ENCODE assay signal across 25 cellular contexts in the genomic region with DNA sequence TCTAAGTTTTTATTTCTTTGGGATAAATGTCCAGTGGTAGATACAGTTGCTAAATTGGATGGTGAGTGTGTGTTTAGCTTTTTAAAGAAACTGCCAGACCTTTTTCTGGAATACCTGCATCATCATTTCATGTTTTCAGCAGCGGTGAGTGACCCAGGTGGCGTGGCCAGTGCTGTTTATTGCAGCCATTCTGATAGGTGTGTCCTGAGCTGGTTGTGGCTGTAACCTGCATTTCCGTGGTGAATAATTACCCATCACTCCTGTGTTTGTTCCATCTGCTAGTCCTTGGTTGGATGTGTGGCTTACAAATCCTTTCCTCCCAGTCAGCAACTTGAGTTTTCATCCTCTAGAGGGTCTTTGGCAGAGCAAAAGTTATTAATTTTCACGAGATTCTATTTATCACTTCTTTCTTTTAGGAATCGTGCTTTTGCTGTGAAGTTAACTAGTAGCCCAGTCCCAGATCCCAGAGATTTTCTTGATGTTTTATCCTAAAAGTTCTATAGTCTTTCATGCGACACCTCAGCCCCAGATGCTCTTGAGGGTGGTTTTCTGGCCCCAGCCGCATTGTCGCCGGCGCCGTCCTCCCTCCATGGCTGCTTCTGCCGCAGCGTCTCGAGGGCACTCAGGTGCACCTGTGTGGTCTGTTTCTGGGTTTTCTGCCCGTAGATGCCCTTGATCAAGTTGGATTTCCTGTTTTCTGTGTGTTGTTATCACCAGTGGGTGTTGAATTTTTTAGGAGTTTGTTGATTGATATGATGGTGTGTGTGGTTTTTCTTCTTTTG.
"Had no signal": no experiment of that assay in that cellular context is flagged by ENCODE, and none has a peak within 500 bp of the region (broad histone marks: within the 10 kb centered on the region; RNA-seq: fewer than 3 reads in every experiment).

No MANE protein-coding gene starts in this region.

- H3K27me3 ChIP-seq: adrenal gland, ascending aorta, brain microvascular endothelial cell, heart right ventricle, tibial nerve, vagina had no signal

- H3K9me3 ChIP-seq: adrenal gland, ascending aorta, SK-N-SH, vagina had no signal

- H3K27ac ChIP-seq: adrenal gland, ascending aorta, brain microvascular endothelial cell, epithelial cell of prostate, heart right ventricle, parathyroid adenoma, tibial nerve, vagina had no signal

- ATAC-seq: heart right ventricle; left lobe of liver; stimulated activated naive CD8-positive, alpha-beta T cell treated with anti-CD3 and anti-CD28 coated beads, Interleukin-15, amount 100 ng/mL, for 72 hours had no signal

- H3K27ac Mint-ChIP-seq: activated CD4-positive, alpha-beta memory T cell treated with anti-CD3 and anti-CD28 coated beads, Interleukin-2, amount 10 ng/mL, durations not matched to agents 7 days and 5 days; activated CD4-positive, alpha-beta T cell treated with anti-CD3 and anti-CD28 coated beads, Interleukin-2, amount 10 ng/mL, durations not matched to agents 24 days and 14 days; mesothelial cell of epicardium; stimulated activated naive CD8-positive, alpha-beta T cell treated with anti-CD3 and anti-CD28 coated beads, Interleukin-15, amount 100 ng/mL, for 72 hours had no signal

- H3K9me3 Mint-ChIP-seq: activated T-cell treated with anti-CD3 and anti-CD28 coated beads, Interleukin-2, amount 50 U/mL, for 24 hours; mesothelial cell of epicardium; stimulated activated naive CD8-positive, alpha-beta T cell treated with anti-CD3 and anti-CD28 coated beads, Interleukin-15, amount 100 ng/mL, for 72 hours had no signal

- H3K4me3 Mint-ChIP-seq: activated CD4-positive, alpha-beta memory T cell treated with anti-CD3 and anti-CD28 coated beads, Interleukin-2, amount 10 ng/mL, durations not matched to agents 7 days and 5 days; activated CD4-positive, alpha-beta T cell treated with anti-CD3 and anti-CD28 coated beads, Interleukin-2, amount 10 ng/mL, durations not matched to agents 24 days and 14 days; activated T-cell treated with anti-CD3 and anti-CD28 coated beads, Interleukin-2, amount 50 U/mL, for 24 hours; mesothelial cell of epicardium; stimulated activated naive CD8-positive, alpha-beta T cell treated with anti-CD3 and anti-CD28 coated beads, Interleukin-15, amount 100 ng/mL, for 72 hours had no signal

- H3K4me1 ChIP-seq: adrenal gland, ascending aorta, heart right ventricle, parathyroid adenoma, tibial nerve, vagina had no signal

- H3K9ac ChIP-seq: parathyroid adenoma, SK-N-SH had no signal

- H3K4me3 ChIP-seq: adrenal gland, ascending aorta, heart right ventricle, lung, tibial nerve, vagina had no signal

- H3K4me1 Mint-ChIP-seq: activated CD4-positive, alpha-beta memory T cell treated with anti-CD3 and anti-CD28 coated beads, Interleukin-2, amount 10 ng/mL, durations not matched to agents 7 days and 5 days; mesothelial cell of epicardium had no signal

- H3K27me3 Mint-ChIP-seq: activated CD4-positive, alpha-beta memory T cell treated with anti-CD3 and anti-CD28 coated beads, Interleukin-2, amount 10 ng/mL, durations not matched to agents 7 days and 5 days; activated CD4-positive, alpha-beta T cell treated with anti-CD3 and anti-CD28 coated beads, Interleukin-2, amount 10 ng/mL, durations not matched to agents 24 days and 14 days; activated T-cell treated with anti-CD3 and anti-CD28 coated beads, Interleukin-2, amount 50 U/mL, for 24 hours; stimulated activated naive CD8-positive, alpha-beta T cell treated with anti-CD3 and anti-CD28 coated beads, Interleukin-15, amount 100 ng/mL, for 72 hours had no signal

- DNase-seq: activated CD4-positive, alpha-beta memory T cell treated with anti-CD3 and anti-CD28 coated beads, Interleukin-2, amount 10 ng/mL, durations not matched to agents 7 days and 5 days; activated CD4-positive, alpha-beta T cell treated with anti-CD3 and anti-CD28 coated beads, Interleukin-2, amount 10 ng/mL, durations not matched to agents 24 days and 14 days; activated naive CD4-positive, alpha-beta T cell treated with Interleukin-2 at 50 U/mL for 16 hours; activated T-cell treated with anti-CD3 and anti-CD28 coated beads, Interleukin-2, amount 50 U/mL, for 24 hours; adrenal gland; brain microvascular endothelial cell; caudate nucleus; dermis blood vessel endothelial cell; effector memory CD4-positive, alpha-beta T cell; heart right ventricle; kidney; nucleus accumbens; right cardiac atrium; SK-N-SH; stimulated activated CD4-positive, alpha-beta T cell treated with anti-CD3 and anti-CD28 coated beads, Interleukin-12 subunit alpha, Interleukin-12 subunit beta, amount 100 ng/mL, for 4 hours; stimulated activated CD4-positive, alpha-beta T cell treated with anti-CD3 and anti-CD28 coated beads, Interleukin-4, amount 100 ng/mL, for 4 hours; stimulated activated naive CD8-positive, alpha-beta T cell treated with anti-CD3 and anti-CD28 coated beads, Interleukin-15, amount 100 ng/mL, for 72 hours had no signal
